ENCODE assay signal across 8 cellular contexts in genomic region chr12:30795660-30796507, GRCh38. TPM values are rescaled to one million over a fixed set of nuclear protein-coding genes. Genes with fewer than 3 reads are reported as not detected.
DNase-seq lines count a peak whose midpoint lies in the region; ATAC-seq and TF ChIP-seq lines count a peak whose summit lies in the region.

No MANE protein-coding gene starts in this region.

- H3K4me3 ChIP-seq in osteoblast (ENCODE audit: insufficient read depth, low read length) (peak overlapping the region; percentile 81), uterus (peak overlapping the region; percentile 32 to 51)

- ATAC-seq in GM18498 (IDR thresholded peaks at IDR 0.05; ENCODE audit: unreplicated experiment) (peak; percentile 89), HG02943 (IDR thresholded peaks at IDR 0.05; ENCODE audit: low read depth, unreplicated experiment) (peak; percentile 83)

- H3K36me3 ChIP-seq in osteoblast (ENCODE audit: insufficient read depth, low read length) (peaks cover 13% of the 10 kb centered on the region), uterus (no peaks in the 10 kb centered on the region)

- TF ChIP-seq POLR2A in uterus (IDR thresholded peaks at IDR 0.05), result no peak

- no peaks in the 10 kb centered on the region for H3K27me3 ChIP-seq in osteoblast (ENCODE audit: insufficient read depth, low read length)
- no peaks in the 10 kb centered on the region for H3K27me3 ChIP-seq in uterus

- peak overlapping the region; percentile 79 for H3K4me2 ChIP-seq in osteoblast (ENCODE audit: insufficient read depth, low read length)

- peaks cover 2% of the 10 kb centered on the region for H3K79me2 ChIP-seq in osteoblast (ENCODE audit: insufficient read depth, low read length)

- H3K4me1 ChIP-seq in osteoblast (ENCODE audit: insufficient read depth, low read length), result peaks cover 29% of the 10 kb centered on the region
- H3K4me1 ChIP-seq in uterus, result no peaks in the 10 kb centered on the region

- H3K27ac ChIP-seq in osteoblast (ENCODE audit: low read depth, low read length) (peak overlapping the region; percentile 91), uterus (peak overlapping the region; percentile 34 to 49)

- H3K9me3 ChIP-seq in osteoblast (ENCODE audit: low read depth, low read length), result no peaks in the 10 kb centered on the region
- H3K9me3 ChIP-seq in uterus, result no peaks in the 10 kb centered on the region

- DNase-seq in 8988T (peak; percentile 72), NOMO-1 (lab: John Stamatoyannopoulos, UW; ENCODE audit: unreplicated experiment in 2 of 2) (peak; percentile 28 to 56), glomerular visceral epithelial cell (ENCODE audit: extremely low spot score) (peak; percentile 83), osteoblast (ENCODE audit: insufficient read length, low spot score, missing footprints) (peak; percentile 96), uterus (peak; percentile 33 to 42)
- peak; percentile 28 for DNase-seq in activated gamma-delta T cell treated with anti-CD3 and anti-CD28 coated beads, Interleukin-2, amount 50 U/mL, for 16 hours (ENCODE audit: low read depth)

- intact Hi-C loops in uterus (cut with DNase I; ENCODE audit: low total_unique reads), result no loop called here

- peak overlapping the region; percentile 79 for H2AFZ ChIP-seq in osteoblast (ENCODE audit: low read length)

- TF ChIP-seq CTCF in osteoblast (IDR thresholded peaks at IDR 0.05; ENCODE audit: extremely low read depth, low read depth, low read length) (no peak), uterus (IDR thresholded peaks at IDR 0.05) (peak in 1 of 4 experiments; percentile 33)

- H4K20me1 ChIP-seq in osteoblast (ENCODE audit: insufficient read depth, low read length), result no peaks in the 10 kb centered on the region

RNA-seq across cellular contexts. Expression of gene CAPRIN2, which starts 41.1 kb away (rescaled TPM):
- total RNA-seq in osteoblast (32.9 and 42.7 TPM in 2 replicates), uterus (10 to 100 TPM in 3 of 4 donors, 1 to 10 TPM in 1; 8.2 to 47.6 (median 35.8) TPM)

Comparison
In these comparisons a context has a peak if more than half of its experiments do, and no peak if none do; other contexts are left out.
1. Peak in every context shown above with its lines: DNase-seq, ATAC-seq, H3K4me3 ChIP-seq and H3K27ac ChIP-seq.
2. DNase-seq: peak in every context shown above with its lines; median percentile 96 in osteoblast; 83 in glomerular visceral epithelial cell; 72 in 8988T; 42 in NOMO-1; 38 in uterus; 28 in activated gamma-delta T cell treated with anti-CD3 and anti-CD28 coated beads, Interleukin-2, amount 50 U/mL, for 16 hours.